Comparison of ENCODE assay signal across 14 cellular contexts in genomic region chr2:206422493-206422892, GRCh38. TPM values are rescaled to one million over a fixed set of nuclear protein-coding genes. Genes with fewer than 3 reads are reported as not detected.
DNase-seq lines count a peak whose midpoint lies in the region; ATAC-seq, FAIRE-seq and TF ChIP-seq lines count a peak whose summit lies in the region.
"Had no signal": no experiment of that assay in that cellular context is flagged by ENCODE, and none has a peak within 500 bp of the region (broad histone marks: within the 10 kb centered on the region; RNA-seq: fewer than 3 reads in every experiment).

No MANE protein-coding gene starts in this region.

- DNase-seq in EH (ENCODE audit: low read depth) (peak; percentile 43), adipocyte (ENCODE audit: low read depth) (peak; percentile 33), fibroblast of lung (ENCODE audit: low read depth in 2 of 2) (peak; percentile 43 to 61), NCI-H1048 (lab: John Stamatoyannopoulos, UW) (no peak), LoVo (ENCODE audit: low spot score) (no peak), GM19239 (ENCODE audit: insufficient read length, low spot score) (no peak)
- DNase-seq: CD4-positive, alpha-beta T cell; NCI-H187 treated with DMSO at 0.1 percent for 48 hours; NCI-H2171 treated with DMSO at 0.1 percent for 48 hours; NCI-H510A; Peyer's patch; Right ventricle myocardium superior had no signal

- H3K9me3 ChIP-seq in adipocyte (ENCODE audit: control insufficient read depth, low read length) (peaks cover 2% of the 10 kb centered on the region), fibroblast of lung (ENCODE audit: control insufficient read depth, insufficient read depth, low read depth, low read length) (no peaks in the 10 kb centered on the region), parathyroid adenoma (ENCODE audit: control insufficient read depth, low read length) (no peaks in the 10 kb centered on the region)
- H3K9me3 ChIP-seq: Peyer's patch had no signal

- H3K4me1 ChIP-seq in adipocyte (ENCODE audit: control insufficient read depth, insufficient read depth, low read length) (no peaks in the 10 kb centered on the region), fibroblast of lung (ENCODE audit: control insufficient read depth, extremely low read depth, insufficient read depth, low read length) (no peaks in the 10 kb centered on the region), parathyroid adenoma (peaks cover 13% of the 10 kb centered on the region)
- H3K4me1 ChIP-seq: Peyer's patch had no signal

- no peak for TF ChIP-seq CTCF in fibroblast of lung (conservative IDR thresholded peaks at IDR 0.05 in 1 of 2, IDR thresholded peaks at IDR 0.05 in 1 of 2; ENCODE audit: low read depth in 1 of 2, low read length in 2 of 2)
- no peak for TF ChIP-seq CTCF in parathyroid adenoma (IDR thresholded peaks at IDR 0.05)

- no peaks in the 10 kb centered on the region for H4K20me1 ChIP-seq in fibroblast of lung (ENCODE audit: control insufficient read depth, extremely low read depth, insufficient read depth, low read length)

- no peak for ATAC-seq in HG03097 (IDR thresholded peaks at IDR 0.05; ENCODE audit: low FRiP score, unreplicated experiment)

- no peak overlapping the region for H3K4me3 ChIP-seq in adipocyte (ENCODE audit: low read length)
- no peak overlapping the region for H3K4me3 ChIP-seq in fibroblast of lung (replicated peaks in 1 of 4; ENCODE audit: control extremely low read depth in 1 of 4, insufficient read depth in 1 of 4, low read depth in 3 of 4, low read length in 4 of 4)
- H3K4me3 ChIP-seq in parathyroid adenoma (ENCODE audit: low read depth, low read length), result no peak overlapping the region
- H3K4me3 ChIP-seq: Peyer's patch had no signal

- FAIRE-seq in GM19239 (lab: Jason Lieb, UNC), result no peak

- no peaks in the 10 kb centered on the region for H3K79me2 ChIP-seq in fibroblast of lung (ENCODE audit: control insufficient read depth, insufficient read depth, low read length)
- H3K79me2 ChIP-seq in parathyroid adenoma, result no peaks in the 10 kb centered on the region

- H3K9ac ChIP-seq in adipocyte (ENCODE audit: low read length) (no peak overlapping the region), fibroblast of lung (ENCODE audit: insufficient read depth, low read length) (no peak overlapping the region), parathyroid adenoma (no peak overlapping the region)

- H3K36me3 ChIP-seq in adipocyte (ENCODE audit: control insufficient read depth, insufficient read depth, low read length, severe bottlenecking) (no peaks in the 10 kb centered on the region), fibroblast of lung (ENCODE audit: control insufficient read depth, insufficient read depth, low read length) (no peaks in the 10 kb centered on the region), parathyroid adenoma (ENCODE audit: control insufficient read depth, insufficient read depth, low read length) (no peaks in the 10 kb centered on the region)
- H3K36me3 ChIP-seq: Peyer's patch had no signal

- H3K27ac ChIP-seq in fibroblast of lung (ENCODE audit: insufficient read depth, low read length) (no peak overlapping the region), parathyroid adenoma (peak overlapping the region; percentile 22)
- H3K27ac ChIP-seq: Peyer's patch had no signal

- H3K27me3 ChIP-seq in adipocyte (replicated peaks; ENCODE audit: control insufficient read depth, insufficient read depth, low read length) (peaks cover 8% of the 10 kb centered on the region), fibroblast of lung (ENCODE audit: control insufficient read depth, insufficient read depth, low read length) (no peaks in the 10 kb centered on the region), parathyroid adenoma (ENCODE audit: control insufficient read depth, insufficient read depth, low read length) (no peaks in the 10 kb centered on the region)
- H3K27me3 ChIP-seq: Peyer's patch had no signal

- no peak overlapping the region for H3K4me2 ChIP-seq in fibroblast of lung (ENCODE audit: extremely low read depth, insufficient read depth, low read length)
- H3K4me2 ChIP-seq in parathyroid adenoma (ENCODE audit: low read length), result peak overlapping the region; percentile 44

- H2AFZ ChIP-seq in fibroblast of lung (ENCODE audit: low read length) (no peak overlapping the region), parathyroid adenoma (peak overlapping the region; percentile 64)

RNA-seq across cellular contexts. Expression of gene ADAM23, which starts 20.8 kb away (rescaled TPM):
- 2.3 and 3.1 TPM in 2 replicates for total RNA-seq in fibroblast of lung
- 2.7 and 9.5 TPM in 2 replicates for polyA plus RNA-seq in fibroblast of lung
- 1.9 and 7.8 TPM in 2 replicates for polyA plus RNA-seq in fibroblast of lung (2012)
- polyA minus RNA-seq in fibroblast of lung (ENCODE audit: low replicate concordance), result 2.0 TPM in 1 of 2 replicates, not detected in the other

Comparison
In these comparisons a context has a peak if more than half of its experiments do, and no peak if none do; other contexts are left out.
1. DNase-seq: peak in EH (single experiment), adipocyte (single experiment) and fibroblast of lung (2 of 2); none in NCI-H1048 (single experiment), LoVo (single experiment) and GM19239 (single experiment).